Comparison of ENCODE assay signal across 18 cellular contexts in genomic region chr3:65664436-65664835, GRCh38.
DNase-seq lines count a peak whose midpoint lies in the region; ATAC-seq and TF ChIP-seq lines count a peak whose summit lies in the region.
"Had no signal": no experiment of that assay in that cellular context is flagged by ENCODE, and none has a peak within 500 bp of the region (broad histone marks: within the 10 kb centered on the region; RNA-seq: fewer than 3 reads in every experiment).

No MANE protein-coding gene starts in this region.

- DNase-seq in AG10803 (ENCODE audit: low read depth) (peak; percentile 52), LNCaP clone FGC (ENCODE audit: low read depth) (peak; percentile 6), astrocyte of the cerebellum (ENCODE audit: low read depth) (peak; percentile 55), left lobe of liver (ENCODE audit: low spot score) (no peak), NCI-H146 treated with DMSO at 0.1 percent for 48 hours (lab: John Stamatoyannopoulos, UW; ENCODE audit: unreplicated experiment) (no peak), SK-N-DZ (ENCODE audit: low spot score) (no peak)
- no peak for DNase-seq in activated CD4-positive, alpha-beta T cell treated with anti-CD3 and anti-CD28 coated beads for 4 hours
- DNase-seq: AML-193; BE2C; CD4-positive, alpha-beta T cell; CD8-positive, alpha-beta memory T cell; DMS 273 treated with DMSO at 0.1 percent for 48 hours; DMS79; GF-D8; GOT3; H7; HCEC 1CT had no signal

- no peak for TF ChIP-seq CTCF in AG10803 (conservative IDR thresholded peaks at IDR 0.05; ENCODE audit: low read length)
- no peak for TF ChIP-seq CTCF in LNCaP clone FGC (IDR thresholded peaks at IDR 0.05; ENCODE audit: control insufficient read depth, extremely low read depth, insufficient read depth)
- TF ChIP-seq CTCF in astrocyte of the cerebellum (IDR thresholded peaks at IDR 0.05; ENCODE audit: low read depth, low read length, missing control alignments), result no peak

- ATAC-seq in left lobe of liver, result peak; percentile 28

- H3K4me3 ChIP-seq in AG10803 (ENCODE audit: low read length) (no peak overlapping the region), LNCaP clone FGC (ENCODE audit: low read depth, low read length) (no peak overlapping the region), astrocyte of the cerebellum (ENCODE audit: low read depth, low read length) (no peak overlapping the region)
- H3K4me3 ChIP-seq: BLaER1 treated with 17β-estradiol and CSF1 and Interleukin-3, amounts not matched to agents 10 nM and 100 nM had no signal

- in situ Hi-C loops in astrocyte of the cerebellum (cut with HindIII; ENCODE audit: low sequenced_read_pairs), result no loop called here

Comparison
In these comparisons a context has a peak if more than half of its experiments do, and no peak if none do; other contexts are left out.
1. DNase-seq: peak in AG10803 (single experiment), LNCaP clone FGC (single experiment) and astrocyte of the cerebellum (single experiment); none in left lobe of liver (single experiment), NCI-H146 treated with DMSO at 0.1 percent for 48 hours (single experiment), SK-N-DZ (single experiment) and activated CD4-positive, alpha-beta T cell treated with anti-CD3 and anti-CD28 coated beads for 4 hours (0 of 2).